8 cellular contexts compared by ENCODE assay signal in the genomic region with DNA sequence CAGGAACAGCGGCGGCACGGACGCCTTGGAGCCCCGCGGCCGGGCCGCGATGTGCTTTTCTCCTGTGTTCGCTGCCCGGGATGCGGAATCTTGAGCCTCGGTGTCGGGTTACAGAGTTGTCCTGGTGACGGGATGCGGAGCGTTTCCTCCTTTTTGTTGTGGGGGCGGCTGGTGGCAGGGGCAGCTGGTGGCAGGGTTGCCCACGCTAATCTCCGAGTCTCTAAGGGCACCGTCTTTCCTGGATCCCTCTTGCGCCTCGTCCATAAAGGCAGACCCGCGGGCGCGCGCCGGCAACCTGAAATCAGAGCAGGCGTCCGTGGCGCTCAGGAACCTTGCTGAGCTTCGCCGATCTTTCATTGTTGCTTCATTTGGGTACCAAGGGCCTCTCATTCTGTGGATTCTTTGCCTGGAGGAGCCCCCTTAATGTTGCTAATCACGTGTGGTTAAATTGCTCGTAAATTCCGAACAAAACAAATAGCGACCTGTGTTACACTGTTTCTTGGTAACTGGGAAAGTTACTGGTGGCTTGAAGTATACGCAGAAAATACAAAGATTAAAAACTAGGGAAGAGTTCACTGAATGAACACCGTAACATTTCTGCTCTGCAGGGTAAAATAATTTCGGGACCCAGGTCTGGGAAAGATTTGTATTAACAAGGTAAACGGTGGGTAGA. TPM values are rescaled to one million over a fixed set of nuclear protein-coding genes. Genes with fewer than 3 reads are reported as not detected.
A peak's percentile ranks its signal among the peaks of the same experiment; 100 is the strongest.
DNase-seq lines count a peak whose midpoint lies in the region; ATAC-seq, FAIRE-seq and TF ChIP-seq lines count a peak whose summit lies in the region.

No MANE protein-coding gene starts in this region.

- H3K9me3 ChIP-seq in SK-N-SH (peaks cover 5% of the 10 kb centered on the region; the same call in 1 of the 2 replicates), astrocyte (ENCODE audit: insufficient read depth, low read depth, low read length) (no peaks in the 10 kb centered on the region), right cardiac atrium (ENCODE audit: control insufficient read depth, low read length) (no peaks in the 10 kb centered on the region), psoas muscle (no peaks in the 10 kb centered on the region)

- H3K4me3 ChIP-seq in SK-N-SH (ENCODE audit: low read depth in 2 of 2, low read length in 1 of 2) (peak overlapping the region; percentile 76 to 93), astrocyte (ENCODE audit: insufficient read depth, low read depth, low read length) (peak overlapping the region; percentile 97), right cardiac atrium (ENCODE audit: low read length) (peak overlapping the region; percentile 75), psoas muscle (peak overlapping the region; percentile 90)

- no peaks in the 10 kb centered on the region for H3K27me3 ChIP-seq in SK-N-SH (ENCODE audit: insufficient read depth)
- no peaks in the 10 kb centered on the region for H3K27me3 ChIP-seq in astrocyte (ENCODE audit: insufficient read depth, low read length)
- no peaks in the 10 kb centered on the region for H3K27me3 ChIP-seq in right cardiac atrium (ENCODE audit: control insufficient read depth, insufficient read depth)
- no peaks in the 10 kb centered on the region for H3K27me3 ChIP-seq in psoas muscle (ENCODE audit: insufficient read depth in 3 of 3, low read length in 2 of 3)

- peaks cover 18 to 30% of the 10 kb centered on the region in 2 experiments for H3K36me3 ChIP-seq in SK-N-SH (replicated peaks in 1 of 2; ENCODE audit: control insufficient read depth in 1 of 2, insufficient read depth in 2 of 2, low read length in 1 of 2)
- H3K36me3 ChIP-seq in astrocyte (ENCODE audit: insufficient read depth, low read length) = no peaks in the 10 kb centered on the region
- H3K36me3 ChIP-seq in psoas muscle (ENCODE audit: insufficient read depth in 1 of 2, low read depth in 1 of 2) = peaks cover 0 to 14% of the 10 kb centered on the region in 2 donors

- WGBS in SK-N-SH (ENCODE audit: low lambda C conversion rate) = 1% methylated on average over 28 of the region's 42 CpGs
- WGBS in right cardiac atrium = 1% methylated on average over 42 of the region's 42 CpGs
- 1% methylated on average over 38 to 42 of the region's 42 CpGs for WGBS in psoas muscle, 3 donors

- no peak for TF ChIP-seq RAD21 in SK-N-SH (IDR thresholded peaks at IDR 0.05; ENCODE audit: low read length)

- ATAC-seq in GM19463 (IDR thresholded peaks at IDR 0.05; ENCODE audit: unreplicated experiment) (peak; percentile 12), right cardiac atrium (peak in 1 of 2 donors; percentile 59), psoas muscle (peak; percentile 44 to 61 (median 48)), HG02798 (IDR thresholded peaks at IDR 0.05; ENCODE audit: poor library complexity, unreplicated experiment) (no peak)

- H3K27me3 Mint-ChIP-seq in astrocyte (ENCODE audit: low read depth, unreplicated experiment) = no peaks in the 10 kb centered on the region

- H3F3A ChIP-seq in SK-N-SH (replicated peaks; ENCODE audit: insufficient read depth) = peaks cover 33% of the 10 kb centered on the region

- H3K9me2 ChIP-seq in SK-N-SH = no peaks in the 10 kb centered on the region

- POLR2A ChIA-PET in SK-N-SH (lab: Yijun Ruan, JAX) = interaction anchor here (0.7 to 1.7 kb wide), 8 partner anchors 92 to 792 kb away, joined by 3 to 7 read pairs (median 4); partner anchors contain the start of genes SERP1 and SIAH2

- peaks cover 0 to 9% of the 10 kb centered on the region in 2 experiments; a peak in 2 of 4 replicates for H3K4me1 ChIP-seq in SK-N-SH (ENCODE audit: control insufficient read depth in 1 of 2, insufficient read depth in 2 of 2, low read depth in 1 of 2, low read length in 1 of 2)
- H3K4me1 ChIP-seq in astrocyte (ENCODE audit: insufficient read depth, low read length) = peaks cover 25% of the 10 kb centered on the region
- no peaks in the 10 kb centered on the region for H3K4me1 ChIP-seq in right cardiac atrium (ENCODE audit: control insufficient read depth, insufficient read depth, low read length)
- H3K4me1 ChIP-seq in psoas muscle = peaks cover 13% of the 10 kb centered on the region

- H3K9ac ChIP-seq in SK-N-SH = peak overlapping the region; percentile 96
- H3K9ac ChIP-seq in astrocyte (ENCODE audit: low read length) = peak overlapping the region; percentile 96

- TF ChIP-seq EP300 in SK-N-SH (IDR thresholded peaks at IDR 0.05; ENCODE audit: borderline replicate concordance in 1 of 2, low read depth in 1 of 2, low read length in 1 of 2) = no peak; a peak in 1 of 4 replicates

- peak overlapping the region; percentile 96 for H3K27ac Mint-ChIP-seq in astrocyte (ENCODE audit: unreplicated experiment)

- no peaks in the 10 kb centered on the region for H3K36me3 Mint-ChIP-seq in astrocyte (ENCODE audit: low read depth, unreplicated experiment)

- peak overlapping the region; percentile 94 to 98 for H3K27ac ChIP-seq in SK-N-SH (ENCODE audit: low read depth in 2 of 2, low read length in 1 of 2)
- H3K27ac ChIP-seq in astrocyte (ENCODE audit: low read depth, low read length) = peak overlapping the region; percentile 94
- peak overlapping the region; percentile 95 for H3K27ac ChIP-seq in right cardiac atrium (ENCODE audit: low read length)
- H3K27ac ChIP-seq in psoas muscle = peak overlapping the region; percentile 97

- intact Hi-C loops in right cardiac atrium (cut with DNase I) = loop anchor here in 1 of 4 donors (2.0 kb wide), 1 partner anchor 213 kb away; no protein-coding TSS in a partner anchor
- intact Hi-C loops in psoas muscle (cut with DNase I) = loop anchor here (1.0 to 5.0 kb wide), 3 partner anchors 64 to 121 kb away; no protein-coding TSS in a partner anchor

- DNase-seq in AG08395 (ENCODE audit: low spot score) (peak; percentile 49), LHCN-M2 (ENCODE audit: low read depth) (peak; percentile 80), SK-N-SH (no peak), astrocyte (ENCODE audit: low read depth) (peak; percentile 70), right cardiac atrium (peak; percentile 62 to 84 (median 76)), psoas muscle (peak; percentile 72 to 84)

- CTCF ChIA-PET in SK-N-SH (lab: Yijun Ruan, JAX) = interaction anchor here (0.6 to 11.5 kb wide), 9 partner anchors 14 to 409 kb away, joined by 3 to 134 read pairs (median 4); no protein-coding TSS in a partner anchor

- no peak for FAIRE-seq in astrocyte (lab: Jason Lieb, UNC)

- H3K4me1 Mint-ChIP-seq in astrocyte (ENCODE audit: low read depth, unreplicated experiment) = peaks cover 12% of the 10 kb centered on the region

- H3K4me3 Mint-ChIP-seq in astrocyte (ENCODE audit: unreplicated experiment) = peak overlapping the region; percentile 98

- no peaks in the 10 kb centered on the region for H3K9me3 Mint-ChIP-seq in astrocyte (ENCODE audit: unreplicated experiment)

- TF ChIP-seq CTCF in SK-N-SH (IDR thresholded peaks at IDR 0.05) (no peak), astrocyte (IDR thresholded peaks at IDR 0.05; ENCODE audit: insufficient read depth, low read depth, low read length) (no peak), psoas muscle (IDR thresholded peaks at IDR 0.05) (no peak)

- H3K4me2 ChIP-seq in SK-N-SH (peak overlapping the region; percentile 80), astrocyte (ENCODE audit: low read length) (peak overlapping the region; percentile 97)

- H4K20me1 ChIP-seq in SK-N-SH (ENCODE audit: insufficient read depth) (peaks cover 19% of the 10 kb centered on the region), astrocyte (ENCODE audit: insufficient read depth, low read length) (peaks cover 9% of the 10 kb centered on the region)

- H2AFZ ChIP-seq in SK-N-SH (ENCODE audit: low read depth) (peak overlapping the region; percentile 76), astrocyte (ENCODE audit: low read depth, low read length) (peak overlapping the region; percentile 76)

- peaks cover 69% of the 10 kb centered on the region for H3K79me2 ChIP-seq in SK-N-SH (ENCODE audit: insufficient read depth)
- peaks cover 58% of the 10 kb centered on the region for H3K79me2 ChIP-seq in astrocyte (ENCODE audit: insufficient read depth, low read length)

TF ChIP-seq in SK-N-SH, 30 proteins besides CTCF, POLR2A, EP300 and RAD21:
- TF ChIP-seq JUND (IDR thresholded peaks at IDR 0.05) = 0 out of 2 replicates have a peak, but pooled peaks have one; percentile 0
- peak; percentile 1; the same call in 1 of the 2 replicates for TF ChIP-seq MXI1 (IDR thresholded peaks at IDR 0.05; ENCODE audit: low read depth, low read length)
- TF ChIP-seq SMC3 (IDR thresholded peaks at IDR 0.05; ENCODE audit: low read depth, low read length) = no peak
TF ChIP-seq in SK-N-SH: peak in this region for 2.

RNA-seq across cellular contexts. Expression of gene PFN2, which starts 0.8 kb away (rescaled TPM):
- total RNA-seq in LHCN-M2 (2014; rRNA removed) (163 and 227 TPM in 2 replicates), astrocyte (172 and 179 TPM in 2 replicates), right cardiac atrium (10 to 100 TPM; 57.2 to 74.6 (median 67.4) TPM), psoas muscle (100 to 1,000 TPM; 234 to 363 (median 325) TPM)
- polyA plus RNA-seq in LHCN-M2 (2012) = 185 TPM
- polyA plus RNA-seq in SK-N-SH (2012; rRNA removed) (594 and 851 TPM in 2 replicates), right cardiac atrium (48.5 TPM), psoas muscle (100 to 1,000 TPM; 167 to 346 (median 237) TPM)
- polyA plus RNA-seq in SK-N-SH (2012; cell fraction: cytosol; rRNA removed) = 877 and 880 TPM in 2 replicates
- 163 and 392 TPM in 2 replicates for polyA plus RNA-seq in SK-N-SH (2012; cell fraction: nucleus; rRNA removed)
